ENCODE assay signal across 20 cellular contexts in the genomic region with DNA sequence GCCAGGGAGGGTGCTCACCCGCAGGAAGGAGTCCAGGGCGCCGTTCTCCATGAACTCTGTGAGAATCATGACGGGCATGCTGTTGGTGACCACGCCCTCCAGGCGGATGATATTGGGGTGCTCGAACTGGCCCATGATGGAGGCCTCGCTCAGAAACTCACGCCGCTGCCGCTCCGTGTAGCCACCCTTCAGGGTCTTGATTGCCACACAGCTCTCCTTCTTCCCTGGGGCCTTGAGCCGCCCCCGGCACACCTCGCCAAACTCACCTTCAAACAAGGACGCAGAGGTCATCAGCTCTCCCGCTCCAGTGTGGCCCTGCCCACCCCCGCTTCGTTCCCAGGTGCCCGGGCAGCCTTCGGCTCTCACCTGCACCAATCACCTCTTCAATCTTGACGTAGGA. TPM values are rescaled to one million over a fixed set of nuclear protein-coding genes. Genes with fewer than 3 reads are reported as not detected.
A peak's percentile ranks its signal among the peaks of the same experiment; 100 is the strongest.
DNase-seq lines count a peak whose midpoint lies in the region; ATAC-seq, FAIRE-seq and TF ChIP-seq lines count a peak whose summit lies in the region.
"Had no signal": no experiment of that assay in that cellular context is flagged by ENCODE, and none has a peak within 500 bp of the region (broad histone marks: within the 10 kb centered on the region; RNA-seq: fewer than 3 reads in every experiment).

No MANE protein-coding gene starts in this region.

- H3K4me1 ChIP-seq in BLaER1 (peaks cover 29% of the 10 kb centered on the region), K562 (replicated peaks in 1 of 2; ENCODE audit: control insufficient read depth in 2 of 2, insufficient read depth in 2 of 2, low read length in 2 of 2) (peaks cover 0 to 11% of the 10 kb centered on the region in 2 experiments; a peak in 2 of 5 replicates), trophoblast cell (ENCODE audit: control insufficient read depth in 1 of 2, insufficient read depth in 2 of 2, low read length in 2 of 2) (peaks cover 0 to 2% of the 10 kb centered on the region in 2 experiments)

- H3K4me3 ChIP-seq in BLaER1 (no peak overlapping the region), K562 (no peak overlapping the region), trophoblast cell (ENCODE audit: low read depth, low read length) (no peak overlapping the region)

- peaks cover 0 to 5% (median 0%) of the 10 kb centered on the region in 3 donors for H3K27me3 Mint-ChIP-seq in CD14-positive monocyte (ENCODE audit: low read depth in 3 of 3)
- H3K27me3 Mint-ChIP-seq: CD4-positive, alpha-beta T cell; IgD-negative memory B cell had no signal

- intact Hi-C loops in CD14-positive monocyte (cut with micrococcal nuclease), result no loop called here
- intact Hi-C loops in K562 (cut with micrococcal nuclease), result no loop called here

- H3K27ac ChIP-seq in BLaER1 (0 out of 2 replicates have a peak overlapping the region, but pooled peaks have one; percentile 22), K562 (ENCODE audit: extremely low read depth, low read depth, low read length) (no peak overlapping the region), trophoblast cell (ENCODE audit: low read depth, low read length) (no peak overlapping the region)

- H3K79me2 ChIP-seq in K562 (ENCODE audit: control insufficient read depth, insufficient read depth, low read length) (no peaks in the 10 kb centered on the region), trophoblast cell (ENCODE audit: control insufficient read depth, insufficient read depth, low read length, poor library complexity) (no peaks in the 10 kb centered on the region)

- no peak overlapping the region for H4K12ac ChIP-seq in trophoblast cell (ENCODE audit: low read depth, low read length)

- H2BK120ac ChIP-seq in trophoblast cell (ENCODE audit: insufficient read depth, low read length, poor library complexity), result no peak overlapping the region

- no peak overlapping the region for H3K4ac ChIP-seq in trophoblast cell (ENCODE audit: low read depth, low read length)

- peak overlapping the region in 4 of 7 donors; percentile 10 to 70 (median 48) for H3K27ac Mint-ChIP-seq in CD14-positive monocyte
- H3K27ac Mint-ChIP-seq: CD4-positive, alpha-beta T cell; H9 had no signal

- no peak overlapping the region for H4K91ac ChIP-seq in trophoblast cell (ENCODE audit: low read depth, low read length)

- H3K9me3 Mint-ChIP-seq in CD14-positive monocyte, result peaks cover 0 to 1% (median 0%) of the 10 kb centered on the region in 7 donors
- H3K9me3 Mint-ChIP-seq: CD4-positive, alpha-beta T cell; H9; IgD-negative memory B cell had no signal

- no peak; the same call in 2 of the 3 replicates for ATAC-seq in K562

- no peak overlapping the region for H2AK5ac ChIP-seq in trophoblast cell (ENCODE audit: low read length)

- H3K36me3 Mint-ChIP-seq in CD14-positive monocyte, result peaks cover 17 to 22% of the 10 kb centered on the region in 2 donors
- H3K36me3 Mint-ChIP-seq: IgD-negative memory B cell had no signal

- TF ChIP-seq POLR2A in K562 (conservative IDR thresholded peaks at IDR 0.05), result no peak

- POLR2A ChIA-PET in K562 (lab: Yijun Ruan, JAX), result interaction anchor here (0.6 to 1.9 kb wide), 3 partner anchors 9 to 35 kb away, joined by 3 to 7 read pairs (median 3); no protein-coding TSS in a partner anchor

- H3K4me2 ChIP-seq in BLaER1, result no peak overlapping the region
- H3K4me2 ChIP-seq in K562 (ENCODE audit: insufficient read depth, low read length), result no peak overlapping the region
- no peak overlapping the region for H3K4me2 ChIP-seq in trophoblast cell (ENCODE audit: low read length)

- H3K4me3 Mint-ChIP-seq in CD14-positive monocyte, result no peak overlapping the region
- H3K4me3 Mint-ChIP-seq: CD4-positive, alpha-beta T cell; H9 had no signal

- H3K9me3 ChIP-seq in BLaER1 (no peaks in the 10 kb centered on the region), K562 (replicated peaks; ENCODE audit: control insufficient read depth, insufficient read depth, low read depth, low read length) (no peaks in the 10 kb centered on the region), trophoblast cell (ENCODE audit: insufficient read depth, low read depth, low read length) (no peaks in the 10 kb centered on the region)
- H3K9me3 ChIP-seq: Caco-2 had no signal

- DNase-seq in CD14-positive monocyte (ENCODE audit: low spot score) (no peak), K562 (ENCODE audit: extremely low read depth in 1 of 4, low spot score in 3 of 4) (no peak), trophoblast cell (no peak), NCI-H345 treated with DMSO at 0.1 percent for 48 hours (lab: John Stamatoyannopoulos, UW; ENCODE audit: unreplicated experiment) (no peak), NCI-H446 (lab: John Stamatoyannopoulos, UW) (no peak), NCI-H510A treated with DMSO at 0.1 percent for 48 hours (lab: John Stamatoyannopoulos, UW) (no peak)
- DNase-seq: ACHN; AML-193; Caco-2; CD4-positive, alpha-beta T cell; DMS79 treated with DMSO at 0.1 percent for 48 hours; GF-D8; GOT3; H9; KG1 had no signal

- H3K4me1 Mint-ChIP-seq in CD14-positive monocyte, result peaks cover 48% of the 10 kb centered on the region
- H3K4me1 Mint-ChIP-seq: H9, IgD-negative memory B cell had no signal

- no peak overlapping the region for H3K14ac ChIP-seq in trophoblast cell (ENCODE audit: low read length)

- no peak overlapping the region for H3K23ac ChIP-seq in trophoblast cell (ENCODE audit: low read length)

- FAIRE-seq in K562 (lab: Jason Lieb, UNC), result no peak
- FAIRE-seq: A204.1, D721Med, HTR-8/SVneo had no signal

- H3K27me3 ChIP-seq in BLaER1 (no peaks in the 10 kb centered on the region), K562 (ENCODE audit: control insufficient read depth in 2 of 2, insufficient read depth in 2 of 2, low read length in 2 of 2) (no peaks in the 10 kb centered on the region), trophoblast cell (ENCODE audit: insufficient read depth, low read length) (no peaks in the 10 kb centered on the region)

- no peak overlapping the region for H2AFZ ChIP-seq in K562 (ENCODE audit: low read depth, low read length)
- H2AFZ ChIP-seq in trophoblast cell (ENCODE audit: insufficient read depth, low read length, poor library complexity), result no peak overlapping the region

- BruUV-seq in K562 (replicated peaks; lab: Mats Ljungman, UMichigan), result no TSS peak

- H3K36me3 ChIP-seq in BLaER1 (peaks cover 100% of the 10 kb centered on the region), K562 (ENCODE audit: control insufficient read depth, insufficient read depth, low read length) (peaks cover 94% of the 10 kb centered on the region), trophoblast cell (ENCODE audit: control insufficient read depth in 1 of 2, insufficient read depth in 2 of 2, low read length in 2 of 2) (peaks cover 86 to 90% of the 10 kb centered on the region in 2 experiments)

- TF ChIP-seq EP300 in K562 (IDR thresholded peaks at IDR 0.05; ENCODE audit: low read length), result no peak

- WGBS in K562 (ENCODE audit: insufficient coverage, low coverage, missing lambda C conversion rate), result 94% methylated on average over 22 of the region's 22 CpGs
- WGBS in trophoblast cell (ENCODE audit: extremely low coverage, insufficient coverage, insufficient read length), result no CpG with 5 or more reads among the region's 22 CpGs

- TF ChIP-seq CTCF in CD14-positive monocyte (IDR thresholded peaks at IDR 0.05) (no peak), K562 (IDR thresholded peaks at IDR 0.05 in 2 of 3, conservative IDR thresholded peaks at IDR 0.05 in 1 of 3; ENCODE audit: insufficient read depth in 2 of 3, low read depth in 1 of 3, low read length in 3 of 3) (no peak)

- TF ChIP-seq RAD21 in K562 (CRISPR knock-in tag; conservative IDR thresholded peaks at IDR 0.05 in 1 of 2, IDR thresholded peaks at IDR 0.05 in 1 of 2), result no peak

- H2BK12ac ChIP-seq in trophoblast cell (ENCODE audit: low read length), result no peak overlapping the region

- peak overlapping the region; percentile 22 for H2BK5ac ChIP-seq in trophoblast cell (ENCODE audit: low read depth, low read length, poor library complexity)

- CTCF ChIA-PET in K562 (lab: Yijun Ruan, JAX; ENCODE audit: low intra/inter-chr PET ratio), result interaction anchor here (0.6 kb wide), 1 partner anchor 85 kb away, joined by 4 read pairs; no protein-coding TSS in a partner anchor

- peak overlapping the region; percentile 6 for H3K18ac ChIP-seq in trophoblast cell (ENCODE audit: low read length)

- no peak overlapping the region for H4K8ac ChIP-seq in trophoblast cell (ENCODE audit: low read depth, low read length)

- H3K9me1 ChIP-seq in K562 (ENCODE audit: control insufficient read depth, insufficient read depth, low read length), result no peaks in the 10 kb centered on the region

- H4K20me1 ChIP-seq in BLaER1, result no peaks in the 10 kb centered on the region
- no peaks in the 10 kb centered on the region for H4K20me1 ChIP-seq in K562 (replicated peaks; ENCODE audit: control insufficient read depth, insufficient read depth, low read length)

- H3K79me1 ChIP-seq in trophoblast cell (ENCODE audit: low read length), result peaks cover 6% of the 10 kb centered on the region

- H3K9ac ChIP-seq in BLaER1 (no peak overlapping the region), K562 (ENCODE audit: insufficient read depth in 1 of 2, low read depth in 2 of 2, low read length in 2 of 2) (no peak overlapping the region; a peak in 1 of 4 replicates), trophoblast cell (ENCODE audit: low read length) (no peak overlapping the region)

- in situ Hi-C loops in K562 (cut with MboI), result no loop called here

RNA-seq across cellular contexts. Expression of a gene that starts 14.6 kb away (rescaled TPM):
- polyA plus RNA-seq in CD14-positive monocyte, result 1 to 10 TPM; 5.0 to 6.5 TPM
- total RNA-seq in K562 (2011; cell fraction: chromatin; rRNA removed; ENCODE audit: low replicate concordance), result 106 and 250 TPM in 2 replicates
- 202 and 205 TPM in 2 replicates for total RNA-seq in K562 (2011; cell fraction: nucleolus; rRNA removed)
- total RNA-seq in K562 (2011; cell fraction: nucleoplasm; rRNA removed), result 138 and 149 TPM in 2 replicates
- 65.2 and 85.5 TPM in 2 replicates for total RNA-seq in K562 (2014; rRNA removed)
- 26.4 and 34.2 TPM in 2 replicates for total RNA-seq in K562 (2014; rRNA removed; fragmentation: Illumina TruSeq; extraction: Trizol)
- total RNA-seq in K562 (2015; rRNA removed; fragmentation: Illumina TruSeq; extraction: Trizol), result 44.9 and 45.9 TPM in 2 replicates
- total RNA-seq in K562 (2021), result 81.5 and 82.1 TPM in 2 replicates
- polyA plus RNA-seq in K562 (2011; rRNA removed), result 37.7 and 37.9 TPM in 2 replicates
- 44.9 and 59.3 TPM in 2 replicates for polyA plus RNA-seq in K562 (2011; cell fraction: cytosol; rRNA removed)
- 50.6 and 88.1 TPM in 2 replicates for polyA plus RNA-seq in K562 (2011; cell fraction: nucleus; rRNA removed)
- polyA plus RNA-seq in K562 (2012), result 38.4 and 60.7 TPM in 2 replicates
- polyA plus RNA-seq in K562 (2014; fragmentation: Illumina TruSeq; extraction: Trizol), result 36.4 and 55.3 TPM in 2 replicates
- polyA plus RNA-seq in K562 (2014; fragmentation: Nextera tagmentation; extraction: Ambion mirVana), result 1 to 10 TPM; 1.2 to 1.5 TPM
- 47.0 and 50.6 TPM in 2 replicates for polyA plus RNA-seq in K562 (2014; rRNA removed)
- polyA minus RNA-seq in K562 (2011; rRNA and poly(A)+ RNA removed), result 45.6 and 89.1 TPM in 2 replicates
- 46.9 and 57.9 TPM in 2 replicates for polyA minus RNA-seq in K562 (2011; cell fraction: cytosol; rRNA and poly(A)+ RNA removed)
- polyA minus RNA-seq in K562 (2011; cell fraction: nucleus; rRNA and poly(A)+ RNA removed), result 28.0 and 29.8 TPM in 2 replicates
- polyA plus RNA-seq in trophoblast cell (2013), result 103 and 106 TPM in 2 replicates
- polyA plus RNA-seq: IgD-negative memory B cell had no signal

RNA-seq across cellular contexts. Expression of a gene that starts 39.8 kb away (rescaled TPM):
- polyA plus RNA-seq in CD14-positive monocyte (10 to 100 TPM; 18.8 to 19.3 TPM), K562 (2011; rRNA removed) (8.4 and 10.6 TPM in 2 replicates), K562 (2014; fragmentation: Illumina TruSeq; extraction: Trizol) (11.7 and 13.7 TPM in 2 replicates), K562 (2014; fragmentation: Nextera tagmentation; extraction: Ambion mirVana) (under 1 TPM; 0.06 to 0.17 TPM), K562 (2014; rRNA removed) (14.6 and 15.6 TPM in 2 replicates)
- total RNA-seq in K562 (2011; cell fraction: chromatin; rRNA removed; ENCODE audit: low replicate concordance), result 27.9 and 65.1 TPM in 2 replicates
- 41.7 and 43.0 TPM in 2 replicates for total RNA-seq in K562 (2011; cell fraction: nucleolus; rRNA removed)
- 36.7 and 51.5 TPM in 2 replicates for total RNA-seq in K562 (2011; cell fraction: nucleoplasm; rRNA removed)
- total RNA-seq in K562 (2014; rRNA removed) (10.7 and 13.8 TPM in 2 replicates), K562 (2014; rRNA removed; fragmentation: Illumina TruSeq; extraction: Trizol) (3.3 and 6.1 TPM in 2 replicates), K562 (2015; rRNA removed; fragmentation: Illumina TruSeq; extraction: Trizol) (7.9 and 10.7 TPM in 2 replicates), K562 (2021) (18.7 and 20.2 TPM in 2 replicates)
- 7.7 and 17.8 TPM in 2 replicates for polyA plus RNA-seq in K562 (2011; cell fraction: cytosol; rRNA removed)
- 38.4 and 65.5 TPM in 2 replicates for polyA plus RNA-seq in K562 (2011; cell fraction: nucleus; rRNA removed)
- polyA plus RNA-seq in K562 (2012), result 14.9 and 15.6 TPM in 2 replicates
- polyA minus RNA-seq in K562 (2011; rRNA and poly(A)+ RNA removed), result 3.3 and 4.6 TPM in 2 replicates
- polyA minus RNA-seq in K562 (2011; cell fraction: cytosol; rRNA and poly(A)+ RNA removed), result 8.4 and 8.9 TPM in 2 replicates
- polyA minus RNA-seq in K562 (2011; cell fraction: nucleus; rRNA and poly(A)+ RNA removed), result 5.8 and 7.0 TPM in 2 replicates
- polyA plus RNA-seq in trophoblast cell (2013), result 18.4 and 20.0 TPM in 2 replicates

RNA-seq across cellular contexts. Expression of a gene that starts 54.5 kb away (rescaled TPM):
- polyA plus RNA-seq in CD14-positive monocyte, result 1 to 10 TPM; 1.9 to 5.9 TPM
- total RNA-seq in K562 (2011; cell fraction: chromatin; rRNA removed; ENCODE audit: low replicate concordance), result 66.0 and 118 TPM in 2 replicates
- total RNA-seq in K562 (2011; cell fraction: nucleolus; rRNA removed), result 92.2 and 99.2 TPM in 2 replicates
- total RNA-seq in K562 (2011; cell fraction: nucleoplasm; rRNA removed), result 66.9 and 80.3 TPM in 2 replicates
- total RNA-seq in K562 (2014; rRNA removed), result 104 and 108 TPM in 2 replicates
- 28.3 and 28.9 TPM in 2 replicates for total RNA-seq in K562 (2014; rRNA removed; fragmentation: Illumina TruSeq; extraction: Trizol)
- total RNA-seq in K562 (2015; rRNA removed; fragmentation: Illumina TruSeq; extraction: Trizol), result 85.7 and 90.5 TPM in 2 replicates
- 141 and 148 TPM in 2 replicates for total RNA-seq in K562 (2021)
- polyA plus RNA-seq in K562 (2011; rRNA removed), result 48.5 and 54.0 TPM in 2 replicates
- 55.2 and 103 TPM in 2 replicates for polyA plus RNA-seq in K562 (2011; cell fraction: cytosol; rRNA removed)
- 104 and 125 TPM in 2 replicates for polyA plus RNA-seq in K562 (2011; cell fraction: nucleus; rRNA removed)
- polyA plus RNA-seq in K562 (2012), result 96.4 and 111 TPM in 2 replicates
- 35.6 and 78.2 TPM in 2 replicates for polyA plus RNA-seq in K562 (2014; fragmentation: Illumina TruSeq; extraction: Trizol)
- polyA plus RNA-seq in K562 (2014; fragmentation: Nextera tagmentation; extraction: Ambion mirVana), result 10 to 100 TPM in 1 of 2 experiments, 1 to 10 TPM in 1; 5.9 to 12.0 TPM
- 103 and 112 TPM in 2 replicates for polyA plus RNA-seq in K562 (2014; rRNA removed)
- 16.6 and 36.4 TPM in 2 replicates for polyA minus RNA-seq in K562 (2011; rRNA and poly(A)+ RNA removed)
- polyA minus RNA-seq in K562 (2011; cell fraction: cytosol; rRNA and poly(A)+ RNA removed), result 27.3 and 36.2 TPM in 2 replicates
- polyA minus RNA-seq in K562 (2011; cell fraction: nucleus; rRNA and poly(A)+ RNA removed), result 31.2 and 31.5 TPM in 2 replicates
- 75.4 and 76.0 TPM in 2 replicates for polyA plus RNA-seq in trophoblast cell (2013)
